Comparison of ENCODE assay signal across 21 cellular contexts in genomic region chr1:171204311-171204710, GRCh38. TPM values are rescaled to one million over a fixed set of nuclear protein-coding genes. Genes with fewer than 3 reads are reported as not detected.
"Had no signal": no experiment of that assay in that cellular context is flagged by ENCODE, and none has a peak within 500 bp of the region (broad histone marks: within the 10 kb centered on the region; RNA-seq: fewer than 3 reads in every experiment).

No MANE protein-coding gene starts in this region.

- DNase-seq: stimulated activated CD4-positive, alpha-beta T cell treated with anti-CD3 and anti-CD28 coated beads, Interleukin-2, amount 100 ng/mL, for 48 hours; stimulated activated CD4-positive, alpha-beta T cell treated with anti-CD3 and anti-CD28 coated beads, Interleukin-4, amount 100 ng/mL, for 1 hour; stimulated activated CD4-positive, alpha-beta T cell treated with anti-CD3 and anti-CD28 coated beads, Interleukin-4, amount 100 ng/mL, for 24 hours; stimulated activated CD4-positive, alpha-beta T cell treated with anti-CD3 and anti-CD28 coated beads, Interleukin-4, amount 100 ng/mL, for 4 hours; stimulated activated CD8-positive, alpha-beta memory T cell treated with anti-CD3 and anti-CD28 coated beads, Interleukin-4, amount 100 ng/mL, for 48 hours; stimulated activated naive B cell treated with anti-CD40 and anti-IgM and Interleukin-4, amounts not matched to agents 10 μg/mL and 1 μg/mL and 100 μg/mL, for 72 hours; stimulated activated naive CD4-positive, alpha-beta T cell; stimulated activated naive CD4-positive, alpha-beta T cell treated with Interleukin-2 at 50 U/mL for 16 hours; stimulated activated naive CD8-positive, alpha-beta T cell treated with anti-CD3 and anti-CD28 coated beads, Interleukin-15, amount 100 ng/mL, for 72 hours; stimulated activated naive CD8-positive, alpha-beta T cell treated with anti-CD3 and anti-CD28 coated beads, Interleukin-15, Interleukin-2, amounts not matched to agents 100 U/mL and 50 U/mL, for 24 hours; stomach; substantia nigra; testis; thyroid gland; tibial artery; transverse colon; trophoblast cell; upper lobe of left lung; upper lobe of right lung; uterus had no signal

RNA-seq across cellular contexts. Expression of gene FMO1, which starts 44.0 kb away (rescaled TPM):
- total RNA-seq: thoracic aorta, transverse colon had no signal
